In genomic region chr12:101407438-101408345, GRCh38 we compare ENCODE assay signal across 1 cellular context.
TF ChIP-seq lines count a peak whose summit lies in the region.

TSS of gene ARL1 (minus strand) at chr12:101407772. CDS start at chr12:101407645, 127 bp downstream.

TF ChIP-seq in K562, 482 proteins besides CTCF, POLR2A, EP300 and RAD21 (continued from another document and continues in another):
- TF ChIP-seq, protein P1, sequence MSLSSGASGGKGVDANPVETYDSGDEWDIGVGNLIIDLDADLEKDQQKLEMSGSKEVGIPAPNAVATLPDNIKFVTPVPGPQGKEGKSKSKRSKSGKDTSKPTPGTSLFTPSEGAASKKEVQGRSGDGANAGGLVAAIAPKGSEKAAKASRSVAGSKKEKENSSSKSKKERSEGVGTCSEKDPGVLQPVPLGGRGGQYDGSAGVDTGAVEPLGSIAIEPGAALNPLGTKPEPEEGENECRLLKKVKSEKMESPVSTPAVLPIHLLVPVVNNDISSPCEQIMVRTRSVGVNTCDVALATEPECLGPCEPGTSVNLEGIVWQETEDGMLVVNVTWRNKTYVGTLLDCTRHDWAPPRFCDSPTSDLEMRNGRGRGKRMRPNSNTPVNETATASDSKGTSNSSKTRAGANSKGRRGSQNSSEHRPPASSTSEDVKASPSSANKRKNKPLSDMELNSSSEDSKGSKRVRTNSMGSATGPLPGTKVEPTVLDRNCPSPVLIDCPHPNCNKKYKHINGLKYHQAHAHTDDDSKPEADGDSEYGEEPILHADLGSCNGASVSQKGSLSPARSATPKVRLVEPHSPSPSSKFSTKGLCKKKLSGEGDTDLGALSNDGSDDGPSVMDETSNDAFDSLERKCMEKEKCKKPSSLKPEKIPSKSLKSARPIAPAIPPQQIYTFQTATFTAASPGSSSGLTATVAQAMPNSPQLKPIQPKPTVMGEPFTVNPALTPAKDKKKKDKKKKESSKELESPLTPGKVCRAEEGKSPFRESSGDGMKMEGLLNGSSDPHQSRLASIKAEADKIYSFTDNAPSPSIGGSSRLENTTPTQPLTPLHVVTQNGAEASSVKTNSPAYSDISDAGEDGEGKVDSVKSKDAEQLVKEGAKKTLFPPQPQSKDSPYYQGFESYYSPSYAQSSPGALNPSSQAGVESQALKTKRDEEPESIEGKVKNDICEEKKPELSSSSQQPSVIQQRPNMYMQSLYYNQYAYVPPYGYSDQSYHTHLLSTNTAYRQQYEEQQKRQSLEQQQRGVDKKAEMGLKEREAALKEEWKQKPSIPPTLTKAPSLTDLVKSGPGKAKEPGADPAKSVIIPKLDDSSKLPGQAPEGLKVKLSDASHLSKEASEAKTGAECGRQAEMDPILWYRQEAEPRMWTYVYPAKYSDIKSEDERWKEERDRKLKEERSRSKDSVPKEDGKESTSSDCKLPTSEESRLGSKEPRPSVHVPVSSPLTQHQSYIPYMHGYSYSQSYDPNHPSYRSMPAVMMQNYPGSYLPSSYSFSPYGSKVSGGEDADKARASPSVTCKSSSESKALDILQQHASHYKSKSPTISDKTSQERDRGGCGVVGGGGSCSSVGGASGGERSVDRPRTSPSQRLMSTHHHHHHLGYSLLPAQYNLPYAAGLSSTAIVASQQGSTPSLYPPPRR (CRISPR knock-in tag; IDR thresholded peaks at IDR 0.05; ENCODE audit: borderline replicate concordance), result no peak
- TF ChIP-seq MTA3 (IDR thresholded peaks at IDR 0.05; ENCODE audit: borderline replicate concordance) (no peak), ZNF507 (tag; conservative IDR thresholded peaks at IDR 0.05) (no peak), ZNF253 (CRISPR knock-in tag; conservative IDR thresholded peaks at IDR 0.05) (no peak), SMAD1 (IDR thresholded peaks at IDR 0.05; ENCODE audit: low read depth, low read length, partially characterized antibody) (peak; percentile 42), CREM (IDR thresholded peaks at IDR 0.05; ENCODE audit: low read depth) (peak; percentile 95), ZC3H11A (IDR thresholded peaks at IDR 0.05; ENCODE audit: low read depth, low read length) (0 out of 2 replicates have a peak, but pooled peaks have one; percentile 78), TCFL5 (CRISPR knock-in tag; conservative IDR thresholded peaks at IDR 0.05) (no peak), ZEB2 (IDR thresholded peaks at IDR 0.05) (peak; percentile 100), HMG20B (CRISPR knock-in tag; IDR thresholded peaks at IDR 0.05) (no peak), ARHGAP35 (IDR thresholded peaks at IDR 0.05; ENCODE audit: partially characterized antibody) (no peak), GTF2F1 (IDR thresholded peaks at IDR 0.05; ENCODE audit: low read depth, low read length) (peak; percentile 28; the same call in 1 of the 2 replicates), SP1 (CRISPR knock-in tag; IDR thresholded peaks at IDR 0.05) (peak; percentile 61; the same call in 1 of the 2 replicates), NFXL1 (CRISPR knock-in tag; IDR thresholded peaks at IDR 0.05) (no peak), NCOA1 (IDR thresholded peaks at IDR 0.05; ENCODE audit: low read depth) (no peak), CHD4 (IDR thresholded peaks at IDR 0.05; ENCODE audit: insufficient read depth, insufficient replicate concordance, low read depth, low read length, poor library complexity, severe bottlenecking) (no peak), MCM3 (IDR thresholded peaks at IDR 0.05) (no peak), ADNP (tag; IDR thresholded peaks at IDR 0.05) (no peak), SREBF1 (IDR thresholded peaks at IDR 0.05; ENCODE audit: borderline replicate concordance, low read depth, low read length) (no peak), ZNF436 (CRISPR knock-in tag; IDR thresholded peaks at IDR 0.05) (no peak), ZNF143 (CRISPR knock-in tag; IDR thresholded peaks at IDR 0.05) (no peak), MEIS2 (IDR thresholded peaks at IDR 0.05; ENCODE audit: partially characterized antibody) (peak; percentile 45), TAF7 (tag; IDR thresholded peaks at IDR 0.05) (peak; percentile 88), ZNF76 (CRISPR knock-in tag; IDR thresholded peaks at IDR 0.05; ENCODE audit: borderline replicate concordance) (no peak), HIVEP1 (CRISPR knock-in tag; IDR thresholded peaks at IDR 0.05) (no peak), TRIM28 (IDR thresholded peaks at IDR 0.05) (no peak), HDAC8 (tag; IDR thresholded peaks at IDR 0.05) (no peak), RREB1 (CRISPR knock-in tag; IDR thresholded peaks at IDR 0.05) (no peak), POLR2G (IDR thresholded peaks at IDR 0.05; ENCODE audit: low read depth, low read length) (peak; percentile 95), RBFOX2 (IDR thresholded peaks at IDR 0.05; ENCODE audit: low read depth, low read length) (peak; percentile 95), ZNF282 (CRISPR knock-in tag; IDR thresholded peaks at IDR 0.05) (no peak), FOS (IDR thresholded peaks at IDR 0.05; ENCODE audit: extremely low read depth, insufficient read length) (no peak), TBP (optimal IDR thresholded peaks at IDR 0.05; ENCODE audit: low read depth, low read length) (peak; percentile 78), YY1 (IDR thresholded peaks at IDR 0.05; ENCODE audit: borderline replicate concordance in 1 of 3, control insufficient read depth in 1 of 3, extremely low read depth in 1 of 3, insufficient read depth in 3 of 3, insufficient read length in 1 of 3, insufficient replicate concordance in 2 of 3, low read depth in 1 of 3, low read length in 2 of 3) (peak in 1 of 3 experiments; percentile 70), ETS2 (tag; IDR thresholded peaks at IDR 0.05; ENCODE audit: borderline replicate concordance, poor library complexity, severe bottlenecking) (no peak), ZKSCAN1 (IDR thresholded peaks at IDR 0.05; ENCODE audit: low read depth, low read length) (no peak), ZBTB2 (IDR thresholded peaks at IDR 0.05) (peak; percentile 87), ZMIZ1 (IDR thresholded peaks at IDR 0.05; ENCODE audit: low read depth in 2 of 2, low read length in 2 of 2) (no peak; a peak in 1 of 4 replicates), HLTF (IDR thresholded peaks at IDR 0.05) (peak; percentile 88), FIP1L1 (IDR thresholded peaks at IDR 0.05; ENCODE audit: low read depth, low read length, poor library complexity, severe bottlenecking) (peak; percentile 47), ZFP30 (CRISPR knock-in tag; IDR thresholded peaks at IDR 0.05; ENCODE audit: borderline replicate concordance) (no peak), HDAC1 (IDR thresholded peaks at IDR 0.05) (peak in 1 of 2 experiments; percentile 93; a peak in 2 of 4 replicates), NR3C1 (CRISPR knock-in tag; IDR thresholded peaks at IDR 0.05) (no peak), DMBX1 (CRISPR knock-in tag; IDR thresholded peaks at IDR 0.05; ENCODE audit: borderline replicate concordance) (no peak), BHLHE40 (IDR thresholded peaks at IDR 0.05; ENCODE audit: low read length) (no peak; the same call in none of the 2 replicates), NRF1 (conservative IDR thresholded peaks at IDR 0.05 in 1 of 2, IDR thresholded peaks at IDR 0.05 in 1 of 2) (peak; percentile 95 to 96), BDP1 (IDR thresholded peaks at IDR 0.05; ENCODE audit: insufficient read depth, insufficient read length) (no peak), ZNF395 (CRISPR knock-in tag; IDR thresholded peaks at IDR 0.05) (0 out of 2 replicates have a peak, but pooled peaks have one; percentile 49), POLR2H (tag; IDR thresholded peaks at IDR 0.05; ENCODE audit: low read depth) (peak; percentile 84), VEZF1 (CRISPR knock-in tag; IDR thresholded peaks at IDR 0.05) (peak; percentile 80), PHB2 (IDR thresholded peaks at IDR 0.05; ENCODE audit: low read depth) (no peak)
